Comparison of ENCODE assay signal across 8 cellular contexts in the genomic region with DNA sequence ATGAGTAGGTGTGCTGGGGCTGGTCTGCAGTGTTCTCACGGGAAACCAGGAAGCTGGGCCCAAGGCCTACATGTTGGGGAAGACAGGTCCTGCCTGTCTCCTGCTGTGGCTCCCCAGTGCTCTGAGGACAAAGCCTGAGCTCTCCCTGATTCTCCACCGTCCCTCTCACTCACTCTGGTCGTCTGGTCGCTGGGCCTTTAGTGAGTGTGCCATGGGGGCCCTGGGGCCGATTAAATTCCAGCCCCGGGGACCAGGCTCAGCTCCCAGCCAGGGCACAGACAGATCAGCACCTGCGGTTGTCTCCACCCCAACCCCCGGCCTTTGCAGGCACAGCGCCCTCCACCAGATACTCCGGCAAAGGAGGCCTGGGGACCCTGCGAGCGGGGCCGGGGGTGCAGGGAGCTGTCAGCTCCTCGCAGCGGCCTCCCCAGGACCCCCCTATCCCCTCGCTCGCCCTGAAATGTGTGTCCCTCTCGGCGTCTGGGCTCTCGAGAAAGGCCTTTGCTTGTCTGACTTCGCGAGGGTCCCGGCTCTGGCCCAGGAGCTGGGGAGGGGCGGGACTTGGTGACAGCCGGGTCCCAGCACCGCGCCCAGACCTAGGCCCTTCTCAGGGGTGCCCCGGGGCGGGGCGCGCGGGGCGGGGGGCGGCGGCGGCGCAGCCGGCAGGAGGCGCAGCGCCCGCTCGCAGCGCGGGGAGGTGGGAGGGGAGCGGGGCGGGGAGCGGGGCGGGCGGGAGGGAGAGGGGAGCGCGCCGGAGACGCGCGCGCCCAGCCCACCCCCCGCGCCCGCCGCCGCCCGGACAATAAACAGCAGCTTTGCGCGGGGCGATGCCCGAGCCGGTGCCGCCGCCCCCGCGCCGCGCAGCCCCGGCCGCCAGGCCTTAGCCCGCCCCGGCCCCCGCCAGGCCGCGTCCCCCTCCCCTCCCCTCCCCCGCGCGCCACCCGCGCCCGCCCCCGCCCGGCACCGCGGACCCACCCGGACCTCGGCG. TPM values are rescaled to one million over a fixed set of nuclear protein-coding genes. Genes with fewer than 3 reads are reported as not detected.
A peak's percentile ranks its signal among the peaks of the same experiment; 100 is the strongest.
DNase-seq lines count a peak whose midpoint lies in the region; ATAC-seq, FAIRE-seq and TF ChIP-seq lines count a peak whose summit lies in the region.
"Had no signal": no experiment of that assay in that cellular context is flagged by ENCODE, and none has a peak within 500 bp of the region (broad histone marks: within the 10 kb centered on the region; RNA-seq: fewer than 3 reads in every experiment).

Gene PALM, plus strand, starts transcription at position 782 of the 988 bp plus-strand sequence. CDS start 212 bp downstream, outside the sequence.

- no peaks in the 10 kb centered on the region for H3K36me3 ChIP-seq in HepG2 (replicated peaks in 1 of 2; ENCODE audit: control insufficient read depth in 1 of 2, insufficient read depth in 2 of 2, low read length in 2 of 2)
- no peaks in the 10 kb centered on the region for H3K36me3 ChIP-seq in thoracic aorta

- no peaks in the 10 kb centered on the region for H3K9me3 ChIP-seq in HepG2 (ENCODE audit: low read length)
- H3K9me3 ChIP-seq in thoracic aorta = no peaks in the 10 kb centered on the region

- peak; percentile 40 for ATAC-seq in HepG2
- ATAC-seq in thoracic aorta (ENCODE audit: insufficient number of reproducible peaks, low FRiP score, low read depth) = no peak
- ATAC-seq in GM18498 (IDR thresholded peaks at IDR 0.05; ENCODE audit: unreplicated experiment) = no peak
- no peak for ATAC-seq in natural killer cell

- peaks cover 9 to 12% of the 10 kb centered on the region in 2 donors for H3K27me3 Mint-ChIP-seq in natural killer cell (ENCODE audit: low read depth in 2 of 2)

- intact Hi-C loops in HepG2 (cut with micrococcal nuclease; ENCODE audit: unreplicated experiment) = no loop called here
- intact Hi-C loops in natural killer cell (cut with micrococcal nuclease) = no loop called here

- no TSS peak for BruUV-seq in HepG2 (replicated peaks; lab: Mats Ljungman, UMichigan)

- FAIRE-seq in HepG2 (lab: Jason Lieb, UNC) = no peak

- H2AFZ ChIP-seq in HepG2 (ENCODE audit: low read length) = no peak within 1 kb of the TSS

- H3K9ac ChIP-seq in HepG2 (ENCODE audit: insufficient read depth, low read depth, low read length) = peak within 1 kb of the TSS; percentile 65

- POLR2A ChIA-PET in HepG2 (lab: Yijun Ruan, JAX) = interaction anchor here (0.7 to 2.5 kb wide), 13 partner anchors 9 to 184 kb away, joined by 3 to 27 read pairs (median 3); partner anchors contain the start of genes CDC34, FSTL3 and RNF126

- H3K9me3 Mint-ChIP-seq in natural killer cell = no peaks in the 10 kb centered on the region

- no peak for TF ChIP-seq EP300 in HepG2 (IDR thresholded peaks at IDR 0.05; ENCODE audit: low read depth in 2 of 2, low read length in 2 of 2)
- no peak for TF ChIP-seq EP300 in HepG2 (CRISPR knock-in tag; IDR thresholded peaks at IDR 0.05; ENCODE audit: borderline replicate concordance)

- no peaks in the 10 kb centered on the region for H4K20me1 ChIP-seq in HepG2 (ENCODE audit: insufficient read depth, low read length)

- H3K79me2 ChIP-seq in HepG2 (ENCODE audit: insufficient read depth, low read length) = no peaks in the 10 kb centered on the region

- 0% methylated on average over 2 of the region's 93 CpGs for WGBS in HepG2 (ENCODE audit: low lambda C conversion rate)

- peaks cover 55% of the 10 kb centered on the region for H3K4me1 ChIP-seq in HepG2 (ENCODE audit: insufficient read depth, low read length)
- peaks cover 0 to 14% of the 10 kb centered on the region in 2 donors for H3K4me1 ChIP-seq in thoracic aorta (ENCODE audit: control insufficient read depth in 1 of 2, low read depth in 2 of 2)

- CTCF ChIA-PET in HepG2 (lab: Yijun Ruan, JAX; ENCODE audit: low intra/inter-chr PET ratio, low total read pairs) = interaction anchor here (0.9 to 1.1 kb wide), 2 partner anchors 8 to 44 kb away, joined by 3 read pairs; no protein-coding TSS in a partner anchor

- DNase-seq in NB4 (ENCODE audit: low read depth) = peak; percentile 37
- peak in 1 of 2 donors; percentile 37 for DNase-seq in cardiac fibroblast (ENCODE audit: low read depth in 2 of 2)
- peak; percentile 39 for DNase-seq in HepG2 (ENCODE audit: low spot score)
- no peak for DNase-seq in thoracic aorta (ENCODE audit: low spot score)
- DNase-seq in NCI-H524 (lab: John Stamatoyannopoulos, UW) = no peak
- DNase-seq in natural killer cell = no peak
- DNase-seq: effector CD8-positive, alpha-beta T cell had no signal

- no peak for TF ChIP-seq RAD21 in HepG2 (CRISPR knock-in tag; IDR thresholded peaks at IDR 0.05)

- TF ChIP-seq POLR2A in NB4 (IDR thresholded peaks at IDR 0.05; ENCODE audit: extremely low read depth, insufficient read length) (no peak), HepG2 (IDR thresholded peaks at IDR 0.05; ENCODE audit: insufficient read depth in 1 of 2, low read depth in 2 of 2, low read length in 2 of 2) (no peak)

- in situ Hi-C loops in HepG2 (cut with HindIII; ENCODE audit: extremely low pct_ligation_motif_present, low pct_unique_long_range_greater_than_20kb) = no loop called here

- no peaks in the 10 kb centered on the region for H3K36me3 Mint-ChIP-seq in natural killer cell

- no peak within 1 kb of the TSS for H3K4me3 Mint-ChIP-seq in natural killer cell

- H3K4me3 ChIP-seq in NB4 (ENCODE audit: low read depth, low read length) = no peak within 1 kb of the TSS
- H3K4me3 ChIP-seq in cardiac fibroblast (replicated peaks in 1 of 2; ENCODE audit: low read depth in 2 of 2, low read length in 2 of 2) = peak within 1 kb of the TSS; percentile 50 to 67
- H3K4me3 ChIP-seq in HepG2 (replicated peaks in 1 of 3; ENCODE audit: insufficient read depth in 1 of 3, low read depth in 2 of 3, low read length in 3 of 3) = peak within 1 kb of the TSS; percentile 66 to 81 (median 72)
- peak within 1 kb of the TSS; percentile 56 for H3K4me3 ChIP-seq in thoracic aorta

- H3K27ac Mint-ChIP-seq in natural killer cell = no peak within 1 kb of the TSS

- TF ChIP-seq CTCF in NB4 (IDR thresholded peaks at IDR 0.05; ENCODE audit: low read depth, low read length) (no peak), cardiac fibroblast (IDR thresholded peaks at IDR 0.05; ENCODE audit: low read depth, low read length) (no peak), HepG2 (CRISPR knock-in tag; IDR thresholded peaks at IDR 0.05) (peak; percentile 47), thoracic aorta (IDR thresholded peaks at IDR 0.05) (no peak), natural killer cell (IDR thresholded peaks at IDR 0.05) (no peak)

- H3K27me3 ChIP-seq in HepG2 (ENCODE audit: control insufficient read depth in 1 of 2, insufficient read depth in 2 of 2, low read length in 2 of 2) (no peaks in the 10 kb centered on the region; a peak in 1 of 5 replicates), thoracic aorta (replicated peaks; ENCODE audit: insufficient read depth) (no peaks in the 10 kb centered on the region)

- peaks cover 0 to 4% of the 10 kb centered on the region in 2 donors for H3K4me1 Mint-ChIP-seq in natural killer cell

- H3K27ac ChIP-seq in HepG2 (ENCODE audit: extremely low read length, insufficient read depth, low read length) = peak within 1 kb of the TSS; percentile 63
- H3K27ac ChIP-seq in thoracic aorta = peak within 1 kb of the TSS in 1 of 2 donors; percentile 8

- H3K4me2 ChIP-seq in HepG2 (ENCODE audit: low read depth, low read length) = peak within 1 kb of the TSS; percentile 97

TF ChIP-seq in HepG2, 621 proteins besides CTCF, POLR2A, EP300 and RAD21 (continues in another document):
- TF ChIP-seq RORA (CRISPR knock-in tag; IDR thresholded peaks at IDR 0.05) = no peak
- TF ChIP-seq ZFP36L1 (CRISPR knock-in tag; IDR thresholded peaks at IDR 0.05) = no peak
- no peak for TF ChIP-seq ZNF333 (CRISPR knock-in tag; IDR thresholded peaks at IDR 0.05; ENCODE audit: borderline replicate concordance)
- peak; percentile 36; the same call in 1 of the 2 replicates for TF ChIP-seq HIVEP1 (CRISPR knock-in tag; IDR thresholded peaks at IDR 0.05)
- TF ChIP-seq SP1 (IDR thresholded peaks at IDR 0.05) = no peak
- no peak for TF ChIP-seq SP1 (CRISPR knock-in tag; IDR thresholded peaks at IDR 0.05)
- TF ChIP-seq ZNF235 (CRISPR knock-in tag; IDR thresholded peaks at IDR 0.05; ENCODE audit: borderline replicate concordance) = 0 out of 2 replicates have a peak, but pooled peaks have one; percentile 47
- TF ChIP-seq MED1 (CRISPR knock-in tag; IDR thresholded peaks at IDR 0.05) = no peak
- TF ChIP-seq XBP1 (CRISPR knock-in tag; IDR thresholded peaks at IDR 0.05) = no peak
- TF ChIP-seq MAF1 (CRISPR knock-in tag; IDR thresholded peaks at IDR 0.05; ENCODE audit: borderline replicate concordance) = no peak
- TF ChIP-seq RFXANK (CRISPR knock-in tag; IDR thresholded peaks at IDR 0.05) = no peak
- TF ChIP-seq KLF12 (CRISPR knock-in tag; IDR thresholded peaks at IDR 0.05; ENCODE audit: borderline replicate concordance) = peak; percentile 47; the same call in 1 of the 2 replicates
- no peak for TF ChIP-seq PTBP1 (IDR thresholded peaks at IDR 0.05; ENCODE audit: low read depth, low read length, poor library complexity, severe bottlenecking)

RNA-seq across cellular contexts. Expression of gene PALM, which starts in this region (rescaled TPM):
- total RNA-seq in HepG2 (2016; rRNA removed; fragmentation: Illumina TruSeq; extraction: Trizol) (9.7 and 10.8 TPM in 2 replicates), thoracic aorta (10 to 100 TPM; 14.4 to 28.4 TPM), natural killer cell (1 to 10 TPM in 1 of 3 donors, under 1 TPM in 1, not detected in 1; 0.59 to 1.0 TPM)
- 8.3 and 10.1 TPM in 2 replicates for total RNA-seq in HepG2 (2016; cell fraction: cytosol; rRNA removed; fragmentation: Illumina TruSeq; extraction: Trizol; ENCODE audit: low read depth)
- total RNA-seq in HepG2 (2016; cell fraction: insoluble cytoplasmic fraction; rRNA removed; fragmentation: Illumina TruSeq; extraction: Trizol) = 6.4 and 11.8 TPM in 2 replicates
- total RNA-seq in HepG2 (2016; cell fraction: membrane; rRNA removed; fragmentation: Illumina TruSeq; extraction: Trizol) = 16.6 and 19.9 TPM in 2 replicates
- 6.7 and 6.9 TPM in 2 replicates for total RNA-seq in HepG2 (2016; cell fraction: nucleus; rRNA removed; fragmentation: Illumina TruSeq; extraction: Trizol)
- 4.0 and 5.4 TPM in 2 replicates for polyA plus RNA-seq in HepG2 (2011; rRNA removed)
- 3.7 and 4.7 TPM in 2 replicates for polyA plus RNA-seq in HepG2 (2011; cell fraction: cytosol; rRNA removed)
- 6.0 and 7.8 TPM in 2 replicates for polyA plus RNA-seq in HepG2 (2011; cell fraction: nucleus; rRNA removed)
- polyA plus RNA-seq in HepG2 (2012) = 12.4 and 19.1 TPM in 2 replicates
- polyA plus RNA-seq in HepG2 (2016; cell fraction: cytosol; fragmentation: Illumina TruSeq; extraction: Trizol; ENCODE audit: low read depth) = 9.4 and 11.9 TPM in 2 replicates
- polyA plus RNA-seq in HepG2 (2016; cell fraction: insoluble cytoplasmic fraction; fragmentation: Illumina TruSeq; extraction: Trizol; ENCODE audit: low read depth) = 15.1 and 19.3 TPM in 2 replicates
- polyA plus RNA-seq in HepG2 (2016; cell fraction: membrane; fragmentation: Illumina TruSeq; extraction: Trizol; ENCODE audit: low read depth) = 19.1 and 21.1 TPM in 2 replicates
- 18.9 and 19.6 TPM in 2 replicates for polyA plus RNA-seq in HepG2 (2016; cell fraction: nucleus; fragmentation: Illumina TruSeq; extraction: Trizol; ENCODE audit: insufficient read depth, low read depth)
- 1.1 and 5.2 TPM in 2 replicates for polyA minus RNA-seq in HepG2 (2011; rRNA and poly(A)+ RNA removed; ENCODE audit: low replicate concordance)
- polyA minus RNA-seq in HepG2 (2011; cell fraction: cytosol; rRNA and poly(A)+ RNA removed) = 5.4 and 5.6 TPM in 2 replicates
- 2.2 TPM in 2 replicates for polyA minus RNA-seq in HepG2 (2011; cell fraction: nucleus; rRNA and poly(A)+ RNA removed)

Comparison
In these comparisons a context has a peak if more than half of its experiments do, and no peak if none do; other contexts are left out.
1. DNase-seq: peak in NB4 (single experiment) and HepG2 (single experiment); none in thoracic aorta (single experiment), NCI-H524 (0 of 2) and natural killer cell (single experiment).